8 cellular contexts compared by ENCODE assay signal in genomic region chr17:17837380-17837821, GRCh38. TPM values are rescaled to one million over a fixed set of nuclear protein-coding genes. Genes with fewer than 3 reads are reported as not detected.
DNase-seq lines count a peak whose midpoint lies in the region; ATAC-seq lines count a peak whose summit lies in the region.

No MANE protein-coding gene starts in this region.

- H3K36me3 Mint-ChIP-seq in IgD-negative memory B cell = no peaks in the 10 kb centered on the region
- H3K36me3 Mint-ChIP-seq in immature natural killer cell = peaks cover 0 to under 1% (median 0%) of the 10 kb centered on the region in 3 donors

- no peak for ATAC-seq in GM21526 (IDR thresholded peaks at IDR 0.05; ENCODE audit: low FRiP score, unreplicated experiment)
- no peak for ATAC-seq in HG03442 (IDR thresholded peaks at IDR 0.05; ENCODE audit: unreplicated experiment)
- ATAC-seq in GM21360 (IDR thresholded peaks at IDR 0.05; ENCODE audit: unreplicated experiment) = no peak

- peak overlapping the region; percentile 100 for H3K4me2 ChIP-seq in BLaER1

- DNase-seq in amniotic epithelial cell (ENCODE audit: low read depth) = peak; percentile 78
- no peak for DNase-seq in immature natural killer cell
- DNase-seq in substantia nigra (lab: John Stamatoyannopoulos, UW) = peak in 2 of 49 donors; percentile 42 to 48

- peak overlapping the region; percentile 98 to 100 (median 99) for H3K27ac Mint-ChIP-seq in IgD-negative memory B cell
- peak overlapping the region; percentile 76 to 95 (median 94) for H3K27ac Mint-ChIP-seq in immature natural killer cell

- peaks cover 35% of the 10 kb centered on the region for H4K20me1 ChIP-seq in BLaER1

- H3K9me3 ChIP-seq in BLaER1 = no peaks in the 10 kb centered on the region

- H3K27me3 Mint-ChIP-seq in IgD-negative memory B cell (no peaks in the 10 kb centered on the region), immature natural killer cell (ENCODE audit: low read depth in 3 of 3) (peaks cover 22 to 33% (median 24%) of the 10 kb centered on the region in 3 donors)

- no peaks in the 10 kb centered on the region for H3K27me3 ChIP-seq in BLaER1

- peaks cover 92% of the 10 kb centered on the region for H3K4me1 ChIP-seq in BLaER1

- peaks cover 15% of the 10 kb centered on the region; the same call in 1 of the 2 replicates for H3K36me3 ChIP-seq in BLaER1

- H3K4me3 ChIP-seq in BLaER1 = peak overlapping the region; percentile 100

- H3K4me1 Mint-ChIP-seq in IgD-negative memory B cell = peaks cover 33 to 42% (median 41%) of the 10 kb centered on the region in 3 donors
- peaks cover 46 to 58% of the 10 kb centered on the region in 2 donors for H3K4me1 Mint-ChIP-seq in immature natural killer cell

- peak overlapping the region; percentile 100 for H3K9ac ChIP-seq in BLaER1

- H3K27ac ChIP-seq in BLaER1 (peak overlapping the region; percentile 100), substantia nigra (ENCODE audit: low read depth, low read length, poor library complexity, severe bottlenecking) (peak overlapping the region; percentile 97)

- H3K4me3 Mint-ChIP-seq in IgD-negative memory B cell (peak overlapping the region; percentile 85 to 98 (median 93)), immature natural killer cell (peak overlapping the region; percentile 85 to 90 (median 87))

- H3K9me3 Mint-ChIP-seq in IgD-negative memory B cell (no peaks in the 10 kb centered on the region), immature natural killer cell (no peaks in the 10 kb centered on the region)

RNA-seq across cellular contexts. Expression of gene SREBF1, which starts 0.6 kb away (rescaled TPM):
- polyA plus RNA-seq in IgD-negative memory B cell (9.1 TPM), immature natural killer cell (10 to 100 TPM in 1 of 3 donors, 1 to 10 TPM in 2; 2.9 to 13.4 (median 4.4) TPM)
